ENCODE assay signal across 9 cellular contexts in the genomic region with DNA sequence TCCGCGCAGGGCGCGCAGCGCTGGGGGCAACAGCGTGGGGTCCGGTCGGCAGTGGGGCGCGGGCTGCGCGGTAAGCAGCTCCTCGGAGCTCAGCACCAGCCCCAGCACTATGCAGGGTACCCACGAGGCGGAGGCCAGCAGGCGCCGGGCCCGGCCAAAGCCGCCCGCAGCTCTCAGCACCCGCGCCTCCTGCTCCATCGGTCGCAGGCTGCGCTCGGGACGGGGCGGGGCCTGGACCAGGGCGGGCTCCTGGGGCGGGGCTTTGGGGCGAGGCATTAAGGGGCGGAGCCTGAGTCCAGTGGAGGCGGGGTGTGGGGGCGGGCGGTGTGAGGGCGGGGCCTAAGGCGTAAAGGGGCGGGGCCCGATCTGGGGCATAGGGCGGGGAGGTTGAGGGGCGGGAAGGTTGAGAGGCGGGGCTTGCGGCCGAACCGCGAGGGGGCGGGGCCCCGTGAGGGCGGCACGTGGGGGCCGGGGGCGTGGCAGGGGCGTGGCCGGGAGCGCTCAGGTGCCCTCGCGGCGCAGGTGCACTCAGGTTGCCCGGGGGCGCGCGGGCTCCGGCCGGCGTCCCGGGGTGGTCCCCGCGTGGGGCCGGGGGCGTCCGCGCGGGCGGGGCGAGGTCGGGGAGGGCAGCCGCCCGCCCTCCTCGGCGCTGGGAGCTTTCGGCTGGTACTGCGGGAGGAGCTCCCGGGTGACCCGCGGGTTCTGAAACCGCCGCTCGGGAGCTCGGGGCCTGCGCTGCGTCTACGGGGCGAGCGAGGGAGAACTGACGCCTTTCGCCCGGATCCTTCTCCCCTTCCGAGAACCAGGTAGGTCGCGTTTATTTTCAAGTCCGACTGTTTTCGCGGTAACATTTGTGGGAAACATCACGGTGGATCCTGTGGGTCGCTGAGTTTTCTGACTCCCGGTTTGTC. TPM values are rescaled to one million over a fixed set of nuclear protein-coding genes. Genes with fewer than 3 reads are reported as not detected.
DNase-seq lines count a peak whose midpoint lies in the region; ATAC-seq and TF ChIP-seq lines count a peak whose summit lies in the region.
"Had no signal": no experiment of that assay in that cellular context is flagged by ENCODE, and none has a peak within 500 bp of the region (broad histone marks: within the 10 kb centered on the region; RNA-seq: fewer than 3 reads in every experiment).

No MANE protein-coding gene starts in this region.

- H3K4me1 ChIP-seq in endodermal cell (ENCODE audit: control insufficient read depth, insufficient read depth, low read length) (no peaks in the 10 kb centered on the region), mucosa of descending colon (ENCODE audit: low read depth) (peaks cover 13% of the 10 kb centered on the region)

- in situ Hi-C loops in GM13976 (cut with MboI; ENCODE audit: low sequenced_read_pairs, unreplicated experiment), result no loop called here

- H3K9me3 ChIP-seq in endodermal cell (ENCODE audit: control insufficient read depth, low read length) (peaks cover 6% of the 10 kb centered on the region), mucosa of descending colon (no peaks in the 10 kb centered on the region)

- peaks cover 52% of the 10 kb centered on the region for H3K27me3 ChIP-seq in endodermal cell (ENCODE audit: control insufficient read depth, insufficient read depth, low read length, poor library complexity, severe bottlenecking)

- TF ChIP-seq CTCF in GM13976 (IDR thresholded peaks at IDR 0.05; ENCODE audit: borderline replicate concordance, control extremely low read depth, extremely low read depth, insufficient read depth, missing control alignments) (no peak), endodermal cell (conservative IDR thresholded peaks at IDR 0.05) (no peak), mucosa of descending colon (IDR thresholded peaks at IDR 0.05) (no peak)

- no peak overlapping the region for H3K9ac ChIP-seq in endodermal cell (ENCODE audit: extremely low read depth, low read length, poor library complexity, severe bottlenecking)

- H3K4me1 Mint-ChIP-seq in endodermal cell, result peaks cover 2% of the 10 kb centered on the region

- H3K36me3 ChIP-seq in endodermal cell (ENCODE audit: control insufficient read depth, insufficient read depth, low read length), result no peaks in the 10 kb centered on the region
- no peaks in the 10 kb centered on the region for H3K36me3 ChIP-seq in mucosa of descending colon (ENCODE audit: low read depth)

- H3K9me3 Mint-ChIP-seq in endodermal cell, result peaks cover 8% of the 10 kb centered on the region

- H3K36me3 Mint-ChIP-seq in endodermal cell (ENCODE audit: low read depth), result no peaks in the 10 kb centered on the region

- intact Hi-C loops in mucosa of descending colon (cut with DNase I, micrococcal nuclease), result no loop called here

- H3K27ac Mint-ChIP-seq in endodermal cell, result no peak overlapping the region

- H3K27ac ChIP-seq in endodermal cell (ENCODE audit: low read depth, low read length), result no peak overlapping the region
- H3K27ac ChIP-seq: VCaP had no signal

- 1 to 4% methylated on average over 17 to 95 of the region's 106 CpGs for WGBS in endodermal cell (ENCODE audit: insufficient coverage in 1 of 2, insufficient read length in 1 of 2), 2 experiments

- peak overlapping the region; percentile 50 for H3K4me3 Mint-ChIP-seq in endodermal cell

- H3K4me3 ChIP-seq in endodermal cell (ENCODE audit: low read length) (no peak overlapping the region), mucosa of descending colon (no peak overlapping the region)

- peaks cover 53% of the 10 kb centered on the region for H3K27me3 Mint-ChIP-seq in endodermal cell (ENCODE audit: insufficient read depth)

- ATAC-seq in mucosa of descending colon (peak; percentile 96), HG03342 (IDR thresholded peaks at IDR 0.05; ENCODE audit: unreplicated experiment) (no peak), HG02610 (IDR thresholded peaks at IDR 0.05; ENCODE audit: unreplicated experiment) (no peak)

- DNase-seq in GM13976 (ENCODE audit: low spot score) (peak; percentile 85), NCI-H2171 treated with DMSO at 0.1 percent for 48 hours (lab: John Stamatoyannopoulos, UW) (peak; percentile 76), endodermal cell (peak; percentile 98), mucosa of descending colon (peak; percentile 89 to 93 (median 89))
- peak; percentile 36 to 53 for DNase-seq in activated CD8-positive, alpha-beta memory T cell treated with anti-CD3 and anti-CD28 coated beads for 4 hours (ENCODE audit: low read depth in 2 of 2)
- DNase-seq in stimulated activated CD8-positive, alpha-beta memory T cell treated with anti-CD3 and anti-CD28 coated beads, Interleukin-4, amount 100 ng/mL, for 48 hours, result peak; percentile 90

RNA-seq across cellular contexts. Expression of a gene that starts 1.4 kb away (rescaled TPM):
- 10 to 100 TPM in 1 of 2 donors, 1 to 10 TPM in 1; 9.7 to 33.9 TPM for total RNA-seq in endodermal cell
- polyA plus RNA-seq in endodermal cell (2013, experiment 1 of 2), result 1.7 TPM
- 1.6 TPM for polyA plus RNA-seq in endodermal cell (2013, experiment 2 of 2)
- 1 to 10 TPM in 2 of 3 donors, under 1 TPM in 1; 0.35 to 1.8 (median 1.1) TPM for total RNA-seq in mucosa of descending colon

RNA-seq across cellular contexts. Expression of a gene that starts 15.8 kb away (rescaled TPM):
- total RNA-seq in endodermal cell, result 10 to 100 TPM; 13.0 to 16.3 TPM
- polyA plus RNA-seq in endodermal cell (2013, experiment 1 of 2), result 12.3 TPM
- polyA plus RNA-seq in endodermal cell (2013, experiment 2 of 2), result 12.5 TPM
- total RNA-seq in mucosa of descending colon, result 1 to 10 TPM; 4.7 to 8.8 (median 7.2) TPM

RNA-seq across cellular contexts. Expression of a gene that starts 30.2 kb away (rescaled TPM):
- total RNA-seq in endodermal cell (under 1 TPM; 0.11 to 0.15 TPM), mucosa of descending colon (not detected)
- 0.89 TPM for polyA plus RNA-seq in endodermal cell (2013, experiment 1 of 2)
- polyA plus RNA-seq in endodermal cell (2013, experiment 2 of 2), result 0.70 TPM

Comparison
In these comparisons a context has a peak if more than half of its experiments do, and no peak if none do; other contexts are left out.
1. DNase-seq: peak in every context shown above with its lines; median percentile 98 in endodermal cell; 90 in stimulated activated CD8-positive, alpha-beta memory T cell treated with anti-CD3 and anti-CD28 coated beads, Interleukin-4, amount 100 ng/mL, for 48 hours; 89 in mucosa of descending colon; 85 in GM13976; 76 in NCI-H2171 treated with DMSO at 0.1 percent for 48 hours; 44 in activated CD8-positive, alpha-beta memory T cell treated with anti-CD3 and anti-CD28 coated beads for 4 hours.